ENCODE assay signal across 2 cellular contexts in the genomic region with DNA sequence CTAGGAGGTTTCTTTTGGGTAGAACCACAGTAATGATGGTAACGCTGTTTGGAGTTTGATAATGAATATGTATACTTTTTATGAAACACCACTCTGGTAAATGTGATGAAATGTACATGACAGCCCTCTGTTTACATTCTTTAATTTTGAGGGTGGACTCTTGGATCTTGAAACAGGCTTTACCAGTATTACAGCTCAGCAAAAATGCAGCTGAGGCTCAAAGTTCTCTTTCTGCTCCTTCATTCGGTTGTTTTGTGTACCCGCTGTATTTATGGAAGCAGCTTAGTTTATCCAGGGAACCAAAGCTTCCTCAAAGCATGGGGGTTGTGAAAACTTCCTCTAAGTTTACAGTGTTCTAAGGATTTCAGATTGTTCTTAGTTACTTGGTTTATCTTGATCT.
TF ChIP-seq lines count a peak whose summit lies in the region.

No MANE protein-coding gene starts in this region.

TF ChIP-seq in IMR-90, 13 proteins besides CTCF, POLR2A, EP300 and RAD21:
- TF ChIP-seq CHD1 (IDR thresholded peaks at IDR 0.05; ENCODE audit: low read depth, low read length) (no peak), CEBPB (IDR thresholded peaks at IDR 0.05; ENCODE audit: low read depth, low read length) (peak; percentile 23; the same call in 1 of the 2 replicates), MAFK (IDR thresholded peaks at IDR 0.05; ENCODE audit: low read depth, low read length) (peak; percentile 38; the same call in 1 of the 2 replicates)

TF ChIP-seq in H1, 55 proteins besides CTCF, POLR2A, EP300 and RAD21:
- no peak for TF ChIP-seq NRF1 (IDR thresholded peaks at IDR 0.05; ENCODE audit: low read depth, low read length)
- no peak for TF ChIP-seq GTF2F1 (IDR thresholded peaks at IDR 0.05; ENCODE audit: borderline replicate concordance, low read depth, low read length)
